ENCODE assay signal across 30 cellular contexts in genomic region chr13:37069597-37070103, GRCh38. TPM values are rescaled to one million over a fixed set of nuclear protein-coding genes. Genes with fewer than 3 reads are reported as not detected.
"Had no signal": no experiment of that assay in that cellular context is flagged by ENCODE, and none has a peak within 500 bp of the region (broad histone marks: within the 10 kb centered on the region; RNA-seq: fewer than 3 reads in every experiment).

No MANE protein-coding gene starts in this region.

- H3K4me3 Mint-ChIP-seq: activated naive CD4-positive, alpha-beta T cell treated with anti-CD3 and anti-CD28 coated beads, Interleukin-2, amount 10 ng/mL, durations not matched to agents 7 days and 5 days; central memory CD8-positive, alpha-beta T cell; endodermal cell; neural crest cell had no signal

- H3K36me3 ChIP-seq: ascending aorta, colonic mucosa, prostate gland, right atrium auricular region, WERI-Rb-1 had no signal

- H3K27ac Mint-ChIP-seq: activated naive CD4-positive, alpha-beta T cell treated with anti-CD3 and anti-CD28 coated beads, Interleukin-2, amount 10 ng/mL, durations not matched to agents 7 days and 5 days; endodermal cell had no signal

- H3K4me1 Mint-ChIP-seq: activated naive CD4-positive, alpha-beta T cell treated with anti-CD3 and anti-CD28 coated beads, Interleukin-2, amount 10 ng/mL, durations not matched to agents 7 days and 5 days; central memory CD8-positive, alpha-beta T cell had no signal

- ATAC-seq: foreskin keratinocyte had no signal

- DNase-seq: activated CD4-positive, alpha-beta T cell treated with anti-CD3 and anti-CD28 coated beads for 1 hour; activated CD8-positive, alpha-beta memory T cell treated with anti-CD3 and anti-CD28 coated beads for 24 hours; activated CD8-positive, alpha-beta memory T cell treated with anti-CD3 and anti-CD28 coated beads, Interleukin-2, amount 50 U/mL, for 48 hours; activated effector memory CD4-positive, alpha-beta T cell treated with Interleukin-2 at 50 U/mL for 16 hours; activated naive CD4-positive, alpha-beta T cell treated with anti-CD3 and anti-CD28 coated beads, Interleukin-2, amount 10 ng/mL, durations not matched to agents 7 days and 5 days; activated T-cell treated with anti-CD3 and anti-CD28 coated beads, Interleukin-2, amount 50 U/mL, for 48 hours; colonic mucosa; endodermal cell; foreskin keratinocyte; hypothalamus; islet precursor cell; mammary epithelial cell; stimulated activated CD4-positive, alpha-beta T cell treated with anti-CD3 and anti-CD28 coated beads, Interleukin-15, amount 100 ng/mL, for 24 hours; stimulated activated CD4-positive, alpha-beta T cell treated with anti-CD3 and anti-CD28 coated beads, Interleukin-2, amount 100 ng/mL, for 48 hours; T-helper 2 cell; WERI-Rb-1 had no signal

- H3K4me3 ChIP-seq: ascending aorta, colonic mucosa, prostate gland, right atrium auricular region, skin epidermis had no signal

- H3K27ac ChIP-seq: ascending aorta, colonic mucosa, epithelial cell of prostate, foreskin keratinocyte, prostate gland, right atrium auricular region, skin epidermis, WERI-Rb-1 had no signal

- H3K9me3 Mint-ChIP-seq: activated naive CD4-positive, alpha-beta T cell treated with anti-CD3 and anti-CD28 coated beads, Interleukin-2, amount 10 ng/mL, durations not matched to agents 7 days and 5 days; central memory CD8-positive, alpha-beta T cell; endodermal cell; neural crest cell had no signal

- H3K27me3 ChIP-seq: ascending aorta, colonic mucosa, foreskin keratinocyte, right atrium auricular region had no signal

- H3K9me3 ChIP-seq: ascending aorta, colonic mucosa, prostate gland, right atrium auricular region had no signal

- H3K4me1 ChIP-seq: ascending aorta, colonic mucosa, foreskin keratinocyte, prostate gland, right atrium auricular region had no signal

- H3K36me3 Mint-ChIP-seq: activated naive CD4-positive, alpha-beta T cell treated with anti-CD3 and anti-CD28 coated beads, Interleukin-2, amount 10 ng/mL, durations not matched to agents 7 days and 5 days had no signal

RNA-seq across cellular contexts. Expression of gene CSNK1A1L, which starts 35.8 kb away (rescaled TPM):
- total RNA-seq: ascending aorta, colonic mucosa, endodermal cell, fibroblast of lung, foreskin keratinocyte, left lobe of liver, mammary epithelial cell, mononuclear cell, neural crest cell, osteoblast, right atrium auricular region, urinary bladder had no signal
- polyA plus RNA-seq: adipose tissue, fibroblast of lung, foreskin keratinocyte, mammary epithelial cell, thymus, urinary bladder had no signal
